22 cellular contexts compared by ENCODE assay signal in the genomic region with DNA sequence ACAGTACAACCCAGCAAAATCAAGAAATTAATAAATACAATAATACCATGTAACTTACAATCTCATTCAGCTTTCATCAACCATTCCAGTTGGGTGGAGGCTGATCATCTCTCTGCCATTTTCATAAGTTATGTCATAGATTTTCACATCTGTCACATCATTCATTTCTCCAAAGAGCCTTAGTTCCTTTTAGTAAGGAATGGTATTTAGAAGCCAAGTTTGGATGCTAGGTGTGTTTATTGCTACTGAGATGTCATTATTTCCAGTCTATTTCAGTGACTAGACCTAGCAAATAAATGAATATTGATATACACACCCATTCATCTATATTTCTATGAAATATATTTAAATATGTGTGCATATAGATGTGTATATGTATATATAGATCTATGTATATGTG. TPM values are rescaled to one million over a fixed set of nuclear protein-coding genes. Genes with fewer than 3 reads are reported as not detected.
DNase-seq lines count a peak whose midpoint lies in the region; ATAC-seq and TF ChIP-seq lines count a peak whose summit lies in the region.
"Had no signal": no experiment of that assay in that cellular context is flagged by ENCODE, and none has a peak within 500 bp of the region (broad histone marks: within the 10 kb centered on the region; RNA-seq: fewer than 3 reads in every experiment).

No MANE protein-coding gene starts in this region.

- H3K36me3 Mint-ChIP-seq in activated naive CD4-positive, alpha-beta T cell treated with anti-CD3 and anti-CD28 coated beads, Interleukin-2, amount 50 U/mL, for 24 hours = peaks cover 10% of the 10 kb centered on the region
- peaks cover 13 to 29% of the 10 kb centered on the region in 2 donors for H3K36me3 Mint-ChIP-seq in activated naive CD4-positive, alpha-beta T cell treated with anti-CD3 and anti-CD28 coated beads, Interleukin-2, amount 50 U/mL, for 72 hours
- H3K36me3 Mint-ChIP-seq in brain = peaks cover 37% of the 10 kb centered on the region

- no peak for TF ChIP-seq CTCF in Loucy (conservative IDR thresholded peaks at IDR 0.05; ENCODE audit: low read length)
- TF ChIP-seq CTCF in brain (conservative IDR thresholded peaks at IDR 0.05) = no peak
- TF ChIP-seq CTCF in gastroesophageal sphincter (IDR thresholded peaks at IDR 0.05) = no peak

- H2AFZ ChIP-seq in Loucy (ENCODE audit: low read length) = no peak overlapping the region
- H2AFZ ChIP-seq: GM23248 had no signal

- no peaks in the 10 kb centered on the region for H3K9me3 Mint-ChIP-seq in activated naive CD4-positive, alpha-beta T cell treated with anti-CD3 and anti-CD28 coated beads, Interleukin-2, amount 50 U/mL, for 24 hours
- peaks cover 0 to 11% of the 10 kb centered on the region in 2 donors for H3K9me3 Mint-ChIP-seq in activated naive CD4-positive, alpha-beta T cell treated with anti-CD3 and anti-CD28 coated beads, Interleukin-2, amount 50 U/mL, for 72 hours
- H3K9me3 Mint-ChIP-seq in brain = peaks cover 0 to 5% (median 4%) of the 10 kb centered on the region in 5 experiments
- H3K9me3 Mint-ChIP-seq in stimulated activated naive CD8-positive, alpha-beta T cell treated with anti-CD3 and anti-CD28 coated beads, Interleukin-15, amount 100 ng/mL, for 72 hours = peaks cover 9 to 10% of the 10 kb centered on the region in 2 donors

- DNase-seq in activated naive CD4-positive, alpha-beta T cell treated with anti-CD3 and anti-CD28 coated beads, Interleukin-2, amount 50 U/mL, for 72 hours (ENCODE audit: low spot score in 2 of 2) = no peak
- DNase-seq in stimulated activated naive CD8-positive, alpha-beta T cell treated with anti-CD3 and anti-CD28 coated beads, Interleukin-15, amount 100 ng/mL, for 72 hours = no peak
- DNase-seq in NOMO-1 treated with dmso at 0.1 percent for 144 hours (lab: John Stamatoyannopoulos, UW; ENCODE audit: unreplicated experiment) = no peak
- DNase-seq: activated CD8-positive, alpha-beta memory T cell treated with anti-CD3 and anti-CD28 coated beads for 24 hours; activated effector memory CD4-positive, alpha-beta T cell treated with anti-CD3 and anti-CD28 coated beads, Interleukin-2, amount 50 U/mL, for 16 hours; amygdala; caudate nucleus; erythroblast; GM23248; mesendoderm; NCI-H1417 treated with DMSO at 0.1 percent for 48 hours; NCI-H2171; NCI-H526 treated with DMSO at 0.1 percent for 48 hours; stimulated activated CD4-positive, alpha-beta T cell treated with anti-CD3 and anti-CD28 coated beads, Interleukin-4, amount 100 ng/mL, for 1 hour; substantia nigra; WERI-Rb-1 had no signal

- H3K27ac ChIP-seq in gastroesophageal sphincter = no peak overlapping the region
- H3K27ac ChIP-seq: GM23248, WERI-Rb-1 had no signal

- no peak overlapping the region for H3K9ac ChIP-seq in Loucy (ENCODE audit: low read depth, low read length, poor library complexity, severe bottlenecking)
- H3K9ac ChIP-seq: GM23248 had no signal

- no peak overlapping the region for H3K27ac Mint-ChIP-seq in activated naive CD4-positive, alpha-beta T cell treated with anti-CD3 and anti-CD28 coated beads, Interleukin-2, amount 50 U/mL, for 24 hours
- H3K27ac Mint-ChIP-seq in activated naive CD4-positive, alpha-beta T cell treated with anti-CD3 and anti-CD28 coated beads, Interleukin-2, amount 50 U/mL, for 72 hours = no peak overlapping the region
- H3K27ac Mint-ChIP-seq in brain = no peak overlapping the region
- peak overlapping the region in 1 of 2 donors; percentile 4 for H3K27ac Mint-ChIP-seq in stimulated activated naive CD8-positive, alpha-beta T cell treated with anti-CD3 and anti-CD28 coated beads, Interleukin-15, amount 100 ng/mL, for 72 hours

- H3K27me3 Mint-ChIP-seq in activated naive CD4-positive, alpha-beta T cell treated with anti-CD3 and anti-CD28 coated beads, Interleukin-2, amount 50 U/mL, for 24 hours = no peaks in the 10 kb centered on the region
- peaks cover 3% of the 10 kb centered on the region for H3K27me3 Mint-ChIP-seq in brain
- no peaks in the 10 kb centered on the region for H3K27me3 Mint-ChIP-seq in stimulated activated naive CD8-positive, alpha-beta T cell treated with anti-CD3 and anti-CD28 coated beads, Interleukin-15, amount 100 ng/mL, for 72 hours

- H4K20me1 ChIP-seq in Loucy (ENCODE audit: insufficient read depth, low read length, poor library complexity, severe bottlenecking) = peaks cover 2% of the 10 kb centered on the region

- H3K79me2 ChIP-seq in Loucy (ENCODE audit: insufficient read depth, low read length) = peaks cover 30% of the 10 kb centered on the region

- no peaks in the 10 kb centered on the region for H3K27me3 ChIP-seq in Loucy (ENCODE audit: insufficient read depth, low read length, poor library complexity, severe bottlenecking)
- H3K27me3 ChIP-seq in gastroesophageal sphincter = no peaks in the 10 kb centered on the region

- TF ChIP-seq EP300 in gastroesophageal sphincter (IDR thresholded peaks at IDR 0.05) = no peak

- H3K36me3 ChIP-seq in Loucy (ENCODE audit: insufficient read depth, low read length) (no peaks in the 10 kb centered on the region), gastroesophageal sphincter (peaks cover 0 to 10% of the 10 kb centered on the region in 2 donors)

- H3F3A ChIP-seq in Loucy (ENCODE audit: low read depth) = peaks cover 4% of the 10 kb centered on the region; the same call in 1 of the 2 replicates

- H3K4me3 ChIP-seq in Loucy (ENCODE audit: low read length, poor library complexity, severe bottlenecking) = peak overlapping the region; percentile 97
- no peak overlapping the region for H3K4me3 ChIP-seq in gastroesophageal sphincter
- H3K4me3 ChIP-seq: GM23248, smooth muscle cell had no signal

- H3K9me2 ChIP-seq in Loucy (replicated peaks; ENCODE audit: low read depth, low read length) = no peaks in the 10 kb centered on the region

- ATAC-seq in activated naive CD4-positive, alpha-beta T cell treated with anti-CD3 and anti-CD28 coated beads, Interleukin-2, amount 50 U/mL, for 72 hours = no peak
- ATAC-seq in stimulated activated naive CD8-positive, alpha-beta T cell treated with anti-CD3 and anti-CD28 coated beads, Interleukin-15, amount 100 ng/mL, for 72 hours = no peak
- ATAC-seq in GM19467 (IDR thresholded peaks at IDR 0.05; ENCODE audit: unreplicated experiment) (no peak), gastroesophageal sphincter (no peak)

- peak overlapping the region; percentile 78 for H3K4me2 ChIP-seq in Loucy (ENCODE audit: low read depth, low read length, poor library complexity, severe bottlenecking)
- H3K4me2 ChIP-seq: smooth muscle cell had no signal

- peaks cover 42% of the 10 kb centered on the region for H3K4me1 Mint-ChIP-seq in activated naive CD4-positive, alpha-beta T cell treated with anti-CD3 and anti-CD28 coated beads, Interleukin-2, amount 50 U/mL, for 24 hours
- H3K4me1 Mint-ChIP-seq in brain = peaks cover 45% of the 10 kb centered on the region
- peaks cover 57% of the 10 kb centered on the region for H3K4me1 Mint-ChIP-seq in stimulated activated naive CD8-positive, alpha-beta T cell treated with anti-CD3 and anti-CD28 coated beads, Interleukin-15, amount 100 ng/mL, for 72 hours

- peak overlapping the region; percentile 5 for H3K4me3 Mint-ChIP-seq in activated naive CD4-positive, alpha-beta T cell treated with anti-CD3 and anti-CD28 coated beads, Interleukin-2, amount 50 U/mL, for 24 hours
- H3K4me3 Mint-ChIP-seq in brain = peak overlapping the region; percentile 22 to 84 (median 39)
- H3K4me3 Mint-ChIP-seq in stimulated activated naive CD8-positive, alpha-beta T cell treated with anti-CD3 and anti-CD28 coated beads, Interleukin-15, amount 100 ng/mL, for 72 hours = peak overlapping the region; percentile 0 to 52

- peaks cover 29% of the 10 kb centered on the region for H3K4me1 ChIP-seq in Loucy (ENCODE audit: insufficient read depth, low read length, poor library complexity, severe bottlenecking)
- H3K4me1 ChIP-seq in gastroesophageal sphincter = peaks cover 0 to 35% (median 4%) of the 10 kb centered on the region in 3 donors

- no peaks in the 10 kb centered on the region for H3K9me3 ChIP-seq in Loucy (ENCODE audit: insufficient read depth, low read depth, low read length)
- no peaks in the 10 kb centered on the region for H3K9me3 ChIP-seq in gastroesophageal sphincter

- TF ChIP-seq POLR2A in gastroesophageal sphincter (IDR thresholded peaks at IDR 0.05) = no peak

RNA-seq across cellular contexts. Expression of a gene that starts 2.7 kb away (rescaled TPM):
- total RNA-seq in activated naive CD4-positive, alpha-beta T cell treated with anti-CD3 and anti-CD28 coated beads, Interleukin-2, amount 50 U/mL, for 72 hours = 10 to 100 TPM; 43.3 to 50.4 TPM
- 156 TPM for polyA plus RNA-seq in brain (ENCODE audit: insufficient read depth, low read depth, low replicate concordance)
- 10 to 100 TPM; 47.9 to 60.0 (median 52.0) TPM for total RNA-seq in gastroesophageal sphincter

RNA-seq across cellular contexts. Expression of a gene that starts 29.9 kb away (rescaled TPM):
- total RNA-seq in activated naive CD4-positive, alpha-beta T cell treated with anti-CD3 and anti-CD28 coated beads, Interleukin-2, amount 50 U/mL, for 72 hours = 10 to 100 TPM; 47.8 to 53.6 TPM
- polyA plus RNA-seq in brain (ENCODE audit: insufficient read depth, low read depth, low replicate concordance) = 22.2 TPM
- total RNA-seq in gastroesophageal sphincter = 1 to 10 TPM in 3 of 4 donors, under 1 TPM in 1; 0.93 to 2.7 (median 1.8) TPM

Comparison
In these comparisons a context has a peak if more than half of its experiments do, and no peak if none do; other contexts are left out.
1. RNA of a gene that starts 29.9 kb away (total RNA-seq): 47.8 to 53.6 TPM in activated naive CD4-positive, alpha-beta T cell treated with anti-CD3 and anti-CD28 coated beads, Interleukin-2, amount 50 U/mL, for 72 hours; 0.93 to 2.7 TPM in gastroesophageal sphincter; every median in the first group is over 10 times any median in the second.
2. Peak in every context shown above with its lines, with median percentiles within 50 percentile points of each other: H3K4me3 Mint-ChIP-seq.